Comparison of ENCODE assay signal across 8 cellular contexts in the genomic region with DNA sequence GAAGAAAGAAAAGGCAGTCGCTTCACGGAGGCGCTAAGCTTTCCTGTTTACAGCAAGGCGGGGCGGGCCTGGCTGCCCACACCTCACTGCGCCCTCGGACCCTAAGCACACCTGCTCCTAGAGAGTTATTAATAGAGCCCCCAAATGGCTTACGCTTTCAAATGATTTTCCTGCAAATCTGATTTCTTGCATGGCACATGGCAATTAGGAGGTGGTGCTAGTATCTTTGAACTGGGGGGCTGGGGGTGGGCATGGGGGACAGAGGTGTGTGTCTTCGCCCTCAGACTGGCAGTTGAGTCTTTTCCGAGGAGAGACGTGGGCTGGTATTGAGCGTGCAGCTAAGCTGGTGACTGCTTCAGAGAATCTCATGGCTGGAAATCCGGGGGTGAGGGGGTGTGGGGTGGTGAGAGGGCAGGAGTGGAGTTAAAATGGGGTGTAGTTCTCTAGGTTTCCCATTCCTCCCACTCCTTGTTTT. TPM values are rescaled to one million over a fixed set of nuclear protein-coding genes. Genes with fewer than 3 reads are reported as not detected.
DNase-seq lines count a peak whose midpoint lies in the region; ATAC-seq and TF ChIP-seq lines count a peak whose summit lies in the region.

No MANE protein-coding gene starts in this region.

- TF ChIP-seq CTCF in RWPE2 (IDR thresholded peaks at IDR 0.05; ENCODE audit: poor library complexity, severe bottlenecking): no peak
- TF ChIP-seq CTCF in ascending aorta (IDR thresholded peaks at IDR 0.05): no peak
- TF ChIP-seq CTCF in body of pancreas (IDR thresholded peaks at IDR 0.05): no peak

- H3K4me3 ChIP-seq in RWPE2 (ENCODE audit: severe bottlenecking) (peak overlapping the region; percentile 42), ascending aorta (peak overlapping the region; percentile 82 to 84), body of pancreas (no peak overlapping the region)

- H3K9me3 ChIP-seq in RWPE2 (ENCODE audit: severe bottlenecking) (no peaks in the 10 kb centered on the region), ascending aorta (no peaks in the 10 kb centered on the region), body of pancreas (no peaks in the 10 kb centered on the region)

- TF ChIP-seq POLR2A in GM18505 (IDR thresholded peaks at IDR 0.05; ENCODE audit: borderline replicate concordance, extremely low read depth, insufficient read depth, insufficient read length) (peak; percentile 54), body of pancreas (IDR thresholded peaks at IDR 0.05) (no peak)

- intact Hi-C loops in ascending aorta (cut with DNase I) (loop anchor here (1.0 to 10.0 kb wide), 5 partner anchors 49 to 343 kb away; a partner anchor contains a TSS), body of pancreas (cut with DNase I) (no loop called here)

- H3K36me3 ChIP-seq in RWPE2 (ENCODE audit: low read depth) (peaks cover 3% of the 10 kb centered on the region; the same call in 1 of the 2 replicates), ascending aorta (peaks cover 0 to 7% of the 10 kb centered on the region in 2 donors), body of pancreas (replicated peaks in 1 of 2; ENCODE audit: insufficient read depth in 1 of 2, low read depth in 2 of 2) (no peaks in the 10 kb centered on the region)

- H3K4me1 ChIP-seq in RWPE2 (ENCODE audit: insufficient read depth, poor library complexity, severe bottlenecking) (peaks cover 6% of the 10 kb centered on the region), ascending aorta (peaks cover 0 to 12% of the 10 kb centered on the region in 2 donors), body of pancreas (peaks cover 31% of the 10 kb centered on the region)

- DNase-seq in RWPE2 (ENCODE audit: low spot score) (no peak), ascending aorta (ENCODE audit: low spot score in 2 of 2) (no peak), lung microvascular endothelial cell (ENCODE audit: low read depth in 2 of 2) (peak; percentile 53 to 65), body of pancreas (no peak), DMS 273 treated with DMSO at 0.1 percent for 48 hours (lab: John Stamatoyannopoulos, UW) (no peak)
- DNase-seq in stimulated activated naive CD8-positive, alpha-beta T cell treated with anti-CD3 and anti-CD28 coated beads, Interleukin-15, Interleukin-2, amounts not matched to agents 100 U/mL and 50 U/mL, for 24 hours: peak; percentile 71

- H3K27ac ChIP-seq in RWPE2 (ENCODE audit: poor library complexity, severe bottlenecking) (peak overlapping the region; percentile 79), ascending aorta (no peak overlapping the region), body of pancreas (no peak overlapping the region)

- ATAC-seq in GM18505 (IDR thresholded peaks at IDR 0.05; ENCODE audit: unreplicated experiment) (no peak), RWPE2 (ENCODE audit: low read depth) (no peak), HG03457 (IDR thresholded peaks at IDR 0.05; ENCODE audit: unreplicated experiment) (no peak), body of pancreas (no peak)
- ATAC-seq in stimulated activated naive CD8-positive, alpha-beta T cell treated with anti-CD3 and anti-CD28 coated beads, Interleukin-15, Interleukin-2, amounts not matched to agents 100 U/mL and 50 U/mL, for 24 hours: peak; percentile 29

- no peaks in the 10 kb centered on the region for H3K27me3 ChIP-seq in RWPE2 (ENCODE audit: insufficient read depth, poor library complexity, severe bottlenecking)
- no peaks in the 10 kb centered on the region for H3K27me3 ChIP-seq in ascending aorta
- H3K27me3 ChIP-seq in body of pancreas: peaks cover 0 to 5% of the 10 kb centered on the region in 2 donors

- 17 to 28% methylated on average over 13 of the region's 13 CpGs for WGBS in body of pancreas, 2 donors

RNA-seq across cellular contexts. Expression of a gene that starts 1.3 kb away (rescaled TPM):
- total RNA-seq in ascending aorta: 291 TPM
- 162 and 284 TPM in 2 replicates for total RNA-seq in lung microvascular endothelial cell
- total RNA-seq in body of pancreas: 10 to 100 TPM; 10.1 to 11.5 TPM

Comparison
In these comparisons a context has a peak if more than half of its experiments do, and no peak if none do; other contexts are left out.
1. DNase-seq: peak in lung microvascular endothelial cell (2 of 2) and stimulated activated naive CD8-positive, alpha-beta T cell treated with anti-CD3 and anti-CD28 coated beads, Interleukin-15, Interleukin-2, amounts not matched to agents 100 U/mL and 50 U/mL, for 24 hours (single experiment); none in RWPE2 (single experiment), ascending aorta (0 of 2), body of pancreas (0 of 4) and DMS 273 treated with DMSO at 0.1 percent for 48 hours (single experiment).
2. H3K4me3 ChIP-seq: peak in RWPE2 (single experiment) and ascending aorta (2 of 2); none in body of pancreas (0 of 2).
3. RNA of a gene that starts 1.3 kb away (total RNA-seq): 291 TPM in ascending aorta (single experiment) and 162 to 284 TPM in lung microvascular endothelial cell; 10.1 to 11.5 TPM in body of pancreas; every median in the first group is over 10 times any median in the second.